In the genomic region with DNA sequence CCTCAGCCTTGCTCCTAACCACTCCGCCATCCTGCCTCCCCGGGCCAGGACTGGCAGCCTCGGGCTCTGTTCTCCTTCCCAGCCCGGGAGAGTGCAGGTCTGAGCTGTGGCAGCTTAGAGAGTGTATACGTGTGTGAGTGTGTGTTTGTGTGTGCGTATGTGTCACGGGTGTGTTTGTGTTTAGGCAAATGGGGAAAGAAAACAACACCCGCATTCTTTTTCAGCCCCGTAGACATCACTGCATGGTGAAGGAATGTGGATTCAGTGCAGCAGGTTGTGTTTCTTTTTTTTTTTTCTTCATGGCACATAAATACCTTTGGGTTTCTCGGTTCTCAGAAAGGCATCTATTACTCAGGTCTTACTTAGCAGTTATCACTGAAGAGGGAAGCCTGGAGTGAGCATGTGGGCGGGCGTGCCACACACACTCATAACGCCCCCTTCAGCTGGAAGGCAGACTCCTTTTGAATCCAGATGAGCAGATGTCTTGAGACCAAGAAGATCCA, we compare ENCODE assay signal across 11 cellular contexts. TPM values are rescaled to one million over a fixed set of nuclear protein-coding genes. Genes with fewer than 3 reads are reported as not detected.
DNase-seq lines count a peak whose midpoint lies in the region; ATAC-seq and TF ChIP-seq lines count a peak whose summit lies in the region.
"Had no signal": no experiment of that assay in that cellular context is flagged by ENCODE, and none has a peak within 500 bp of the region (broad histone marks: within the 10 kb centered on the region; RNA-seq: fewer than 3 reads in every experiment).

No MANE protein-coding gene starts in this region.

- no peak overlapping the region for H3K4me2 ChIP-seq in mammary epithelial cell (ENCODE audit: insufficient read depth, low read depth, low read length)

- H2AFZ ChIP-seq in mammary epithelial cell (ENCODE audit: low read depth, low read length) = no peak overlapping the region

- no peaks in the 10 kb centered on the region for H3K79me2 ChIP-seq in mammary epithelial cell (ENCODE audit: insufficient read depth, low read length)

- H3K4me1 Mint-ChIP-seq in type B pancreatic cell (ENCODE audit: unreplicated experiment) = peaks cover 31% of the 10 kb centered on the region
- H3K4me1 Mint-ChIP-seq in glutamatergic neuron (ENCODE audit: low read depth, unreplicated experiment) = peaks cover 9% of the 10 kb centered on the region

- CTCF ChIA-PET in mammary epithelial cell (lab: Charles Lee; ENCODE audit: low non-redundant PET) = no interaction called here

- no peak for TF ChIP-seq POLR2A in breast epithelium (IDR thresholded peaks at IDR 0.05)

- H3K27ac Mint-ChIP-seq in type B pancreatic cell (peak overlapping the region; percentile 90), glutamatergic neuron (ENCODE audit: unreplicated experiment) (no peak overlapping the region)
- H3K27ac Mint-ChIP-seq: activated naive CD8-positive, alpha-beta T cell had no signal

- H3K27ac ChIP-seq in mammary epithelial cell (ENCODE audit: insufficient read depth, low read depth, low read length) = no peak overlapping the region
- no peak overlapping the region for H3K27ac ChIP-seq in breast epithelium
- no peak overlapping the region for H3K27ac ChIP-seq in foreskin keratinocyte

- H3K4me3 ChIP-seq in mammary epithelial cell (replicated peaks in 1 of 3; ENCODE audit: insufficient read depth in 1 of 3, low read depth in 2 of 3, low read length in 3 of 3) (no peak overlapping the region), breast epithelium (no peak overlapping the region)

- H3K36me3 Mint-ChIP-seq in type B pancreatic cell = peaks cover 4% of the 10 kb centered on the region
- no peaks in the 10 kb centered on the region for H3K36me3 Mint-ChIP-seq in glutamatergic neuron (ENCODE audit: unreplicated experiment)
- H3K36me3 Mint-ChIP-seq: activated naive CD8-positive, alpha-beta T cell had no signal

- no peaks in the 10 kb centered on the region for H3K9me3 ChIP-seq in mammary epithelial cell (replicated peaks; ENCODE audit: insufficient read depth, low read length)
- no peaks in the 10 kb centered on the region for H3K9me3 ChIP-seq in breast epithelium

- DNase-seq in mammary epithelial cell = peak; percentile 14
- DNase-seq in breast epithelium (ENCODE audit: low spot score in 2 of 2) = no peak
- DNase-seq in foreskin keratinocyte = peak; percentile 78 to 85
- DNase-seq in type B pancreatic cell (ENCODE audit: extremely low spot score, unreplicated experiment) = no peak
- no peak for DNase-seq in glutamatergic neuron
- no peak for DNase-seq in middle frontal gyrus (ENCODE audit: extremely low spot score, low spot score)
- no peak for DNase-seq in stimulated activated CD4-positive, alpha-beta T cell treated with anti-CD3 and anti-CD28 coated beads, Interleukin-1b, Interleukin-23, amount 100 ng/mL, for 48 hours
- DNase-seq: NCI-H1092, T-helper 9 cell had no signal

- 65% methylated on average over 13 of the region's 13 CpGs for WGBS in mammary epithelial cell (ENCODE audit: low coverage, missing lambda C conversion rate)

- no peak overlapping the region for H3K9ac ChIP-seq in mammary epithelial cell (ENCODE audit: insufficient read depth, low read length)

- no TSS peak for BruUV-seq in mammary epithelial cell (replicated peaks; lab: Mats Ljungman, UMichigan)

- no peaks in the 10 kb centered on the region for H3K36me3 ChIP-seq in mammary epithelial cell (ENCODE audit: insufficient read depth, low read length)
- H3K36me3 ChIP-seq in breast epithelium = no peaks in the 10 kb centered on the region

- H3K4me1 ChIP-seq in mammary epithelial cell (ENCODE audit: insufficient read depth, low read length) (no peaks in the 10 kb centered on the region), breast epithelium (no peaks in the 10 kb centered on the region), foreskin keratinocyte (no peaks in the 10 kb centered on the region)

- H3K9me3 Mint-ChIP-seq in type B pancreatic cell (no peaks in the 10 kb centered on the region), glutamatergic neuron (ENCODE audit: unreplicated experiment) (no peaks in the 10 kb centered on the region)

- ATAC-seq in SK-N-SH treated with all-trans-retinoic acid at 6 μM for 48 hours (peak; percentile 77), foreskin keratinocyte (peak; percentile 80)

- TF ChIP-seq CTCF in mammary epithelial cell (conservative IDR thresholded peaks at IDR 0.05 in 1 of 2, IDR thresholded peaks at IDR 0.05 in 1 of 2; ENCODE audit: extremely low read depth in 1 of 2, insufficient read depth in 1 of 2, low read depth in 1 of 2, low read length in 2 of 2) (no peak), breast epithelium (IDR thresholded peaks at IDR 0.05) (no peak), foreskin keratinocyte (conservative IDR thresholded peaks at IDR 0.05) (peak; percentile 43), type B pancreatic cell (conservative IDR thresholded peaks at IDR 0.05) (no peak), glutamatergic neuron (IDR thresholded peaks at IDR 0.05; ENCODE audit: partially characterized antibody, unreplicated experiment) (no peak)

- H3K27me3 ChIP-seq in mammary epithelial cell (ENCODE audit: insufficient read depth, low read length) = no peaks in the 10 kb centered on the region
- no peaks in the 10 kb centered on the region for H3K27me3 ChIP-seq in breast epithelium
- H3K27me3 ChIP-seq in foreskin keratinocyte = peaks cover 29% of the 10 kb centered on the region

- H3K4me3 Mint-ChIP-seq in type B pancreatic cell (peak overlapping the region; percentile 40), glutamatergic neuron (ENCODE audit: unreplicated experiment) (no peak overlapping the region)
- H3K4me3 Mint-ChIP-seq: activated naive CD8-positive, alpha-beta T cell had no signal

- H4K20me1 ChIP-seq in mammary epithelial cell (ENCODE audit: insufficient read depth, low read length) = no peaks in the 10 kb centered on the region

- H3K27me3 Mint-ChIP-seq in type B pancreatic cell = peaks cover 6% of the 10 kb centered on the region
- no peaks in the 10 kb centered on the region for H3K27me3 Mint-ChIP-seq in glutamatergic neuron (ENCODE audit: unreplicated experiment)
- H3K27me3 Mint-ChIP-seq: activated naive CD8-positive, alpha-beta T cell had no signal

- in situ Hi-C loops in mammary epithelial cell (cut with MboI; ENCODE audit: low sequenced_read_pairs in 2 of 2) = no loop called here

- dilution Hi-C loops in mammary epithelial cell (cut with HindIII; ENCODE audit: low sequenced_read_pairs) = loop anchor here (5.0 kb wide), 2 partner anchors 38 to 78 kb away; no protein-coding TSS in a partner anchor

- intact Hi-C loops in mammary epithelial cell (cut with micrococcal nuclease) = no loop called here
- intact Hi-C loops in breast epithelium (cut with DNase I; ENCODE audit: low total_unique reads) = no loop called here

TF ChIP-seq in SK-N-SH treated with all-trans-retinoic acid at 6 μM for 48 hours, 23 proteins besides CTCF, POLR2A, EP300 and RAD21 (continues in another document):
- TF ChIP-seq, protein P1, sequence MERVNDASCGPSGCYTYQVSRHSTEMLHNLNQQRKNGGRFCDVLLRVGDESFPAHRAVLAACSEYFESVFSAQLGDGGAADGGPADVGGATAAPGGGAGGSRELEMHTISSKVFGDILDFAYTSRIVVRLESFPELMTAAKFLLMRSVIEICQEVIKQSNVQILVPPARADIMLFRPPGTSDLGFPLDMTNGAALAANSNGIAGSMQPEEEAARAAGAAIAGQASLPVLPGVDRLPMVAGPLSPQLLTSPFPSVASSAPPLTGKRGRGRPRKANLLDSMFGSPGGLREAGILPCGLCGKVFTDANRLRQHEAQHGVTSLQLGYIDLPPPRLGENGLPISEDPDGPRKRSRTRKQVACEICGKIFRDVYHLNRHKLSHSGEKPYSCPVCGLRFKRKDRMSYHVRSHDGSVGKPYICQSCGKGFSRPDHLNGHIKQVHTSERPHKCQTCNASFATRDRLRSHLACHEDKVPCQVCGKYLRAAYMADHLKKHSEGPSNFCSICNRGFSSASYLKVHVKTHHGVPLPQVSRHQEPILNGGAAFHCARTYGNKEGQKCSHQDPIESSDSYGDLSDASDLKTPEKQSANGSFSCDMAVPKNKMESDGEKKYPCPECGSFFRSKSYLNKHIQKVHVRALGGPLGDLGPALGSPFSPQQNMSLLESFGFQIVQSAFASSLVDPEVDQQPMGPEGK (CRISPR knock-in tag; IDR thresholded peaks at IDR 0.05; ENCODE audit: borderline replicate concordance) = no peak
- TF ChIP-seq ZNF8 (CRISPR knock-in tag; IDR thresholded peaks at IDR 0.05) = no peak
- no peak for TF ChIP-seq ISL1 (CRISPR knock-in tag; IDR thresholded peaks at IDR 0.05)
- no peak for TF ChIP-seq ZFP30 (CRISPR knock-in tag; IDR thresholded peaks at IDR 0.05)
- TF ChIP-seq GLIS3 (CRISPR knock-in tag; IDR thresholded peaks at IDR 0.05) = no peak
- TF ChIP-seq, protein P2, sequence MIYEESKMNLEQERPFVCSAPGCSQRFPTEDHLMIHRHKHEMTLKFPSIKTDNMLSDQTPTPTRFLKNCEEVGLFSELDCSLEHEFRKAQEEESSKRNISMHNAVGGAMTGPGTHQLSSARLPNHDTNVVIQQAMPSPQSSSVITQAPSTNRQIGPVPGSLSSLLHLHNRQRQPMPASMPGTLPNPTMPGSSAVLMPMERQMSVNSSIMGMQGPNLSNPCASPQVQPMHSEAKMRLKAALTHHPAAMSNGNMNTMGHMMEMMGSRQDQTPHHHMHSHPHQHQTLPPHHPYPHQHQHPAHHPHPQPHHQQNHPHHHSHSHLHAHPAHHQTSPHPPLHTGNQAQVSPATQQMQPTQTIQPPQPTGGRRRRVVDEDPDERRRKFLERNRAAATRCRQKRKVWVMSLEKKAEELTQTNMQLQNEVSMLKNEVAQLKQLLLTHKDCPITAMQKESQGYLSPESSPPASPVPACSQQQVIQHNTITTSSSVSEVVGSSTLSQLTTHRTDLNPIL (CRISPR knock-in tag; IDR thresholded peaks at IDR 0.05; ENCODE audit: low read depth) = no peak
- no peak for TF ChIP-seq SNAI2 (CRISPR knock-in tag; IDR thresholded peaks at IDR 0.05)
- TF ChIP-seq BACH2 (CRISPR knock-in tag; IDR thresholded peaks at IDR 0.05; ENCODE audit: borderline replicate concordance) = no peak
- no peak for TF ChIP-seq ZNF70 (CRISPR knock-in tag; IDR thresholded peaks at IDR 0.05)
- TF ChIP-seq ZFP3 (CRISPR knock-in tag; IDR thresholded peaks at IDR 0.05) = no peak
- TF ChIP-seq CSDC2 (CRISPR knock-in tag; IDR thresholded peaks at IDR 0.05) = no peak
- no peak for TF ChIP-seq ZNF565 (CRISPR knock-in tag; conservative IDR thresholded peaks at IDR 0.05; ENCODE audit: low read depth)

RNA-seq across cellular contexts. Expression of a gene that starts 44.2 kb away (rescaled TPM):
- under 1 TPM in 1 of 2 donors, not detected in 1; under 0.01 TPM for total RNA-seq in mammary epithelial cell
- polyA plus RNA-seq in mammary epithelial cell = 0.01 TPM
- polyA minus RNA-seq in mammary epithelial cell = not detected
- total RNA-seq in breast epithelium = 1 to 10 TPM in 2 of 3 donors, under 1 TPM in 1; 0.96 to 3.6 (median 1.0) TPM
- 0.44 TPM in 1 of 2 replicates, not detected in the other for total RNA-seq in foreskin keratinocyte
- 0.18 TPM in 1 of 2 replicates, not detected in the other for polyA plus RNA-seq in foreskin keratinocyte
- total RNA-seq in type B pancreatic cell (ENCODE audit: low replicate concordance) = 10.5 and 28.6 TPM in 2 replicates
- 3.9 TPM for total RNA-seq in glutamatergic neuron (ENCODE audit: unreplicated experiment)

Comparison
In these comparisons a context has a peak if more than half of its experiments do, and no peak if none do; other contexts are left out.
1. DNase-seq: peak in mammary epithelial cell (single experiment) and foreskin keratinocyte (2 of 2); none in breast epithelium (0 of 2), type B pancreatic cell (single experiment), glutamatergic neuron (single experiment), middle frontal gyrus (single experiment) and stimulated activated CD4-positive, alpha-beta T cell treated with anti-CD3 and anti-CD28 coated beads, Interleukin-1b, Interleukin-23, amount 100 ng/mL, for 48 hours (single experiment).